ENCODE assay signal across 8 cellular contexts in genomic region chr11:57530596-57531507, GRCh38. TPM values are rescaled to one million over a fixed set of nuclear protein-coding genes. Genes with fewer than 3 reads are reported as not detected.
DNase-seq lines count a peak whose midpoint lies in the region; ATAC-seq and TF ChIP-seq lines count a peak whose summit lies in the region.

A gene with protein sequence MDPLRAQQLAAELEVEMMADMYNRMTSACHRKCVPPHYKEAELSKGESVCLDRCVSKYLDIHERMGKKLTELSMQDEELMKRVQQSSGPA (minus strand): TSS chr11:57530754. CDS start chr11:57530189, 565 bp downstream.

- peak within 1 kb of the TSS; percentile 81 for H3K4me3 ChIP-seq in GM08714 (ENCODE audit: low read length)
- peak within 1 kb of the TSS; percentile 80 for H3K4me3 ChIP-seq in suprapubic skin

- H3K27ac ChIP-seq in suprapubic skin = peak within 1 kb of the TSS; percentile 76

- TF ChIP-seq POLR2A in suprapubic skin (IDR thresholded peaks at IDR 0.05) = no peak

- no peak for TF ChIP-seq EP300 in suprapubic skin (IDR thresholded peaks at IDR 0.05)

- peak; percentile 98 for ATAC-seq in HG02610 (IDR thresholded peaks at IDR 0.05; ENCODE audit: unreplicated experiment)
- ATAC-seq in activated naive CD4-positive, alpha-beta T cell treated with anti-CD3 and anti-CD28 coated beads, Interleukin-2, amount 50 U/mL, for 72 hours = peak; percentile 88 to 97

- peak within 1 kb of the TSS; percentile 94 to 98 for H3K27ac Mint-ChIP-seq in activated naive CD4-positive, alpha-beta T cell treated with anti-CD3 and anti-CD28 coated beads, Interleukin-2, amount 50 U/mL, for 72 hours

- WGBS in suprapubic skin = 1% methylated on average over 24 of the region's 49 CpGs

- H3K9me3 Mint-ChIP-seq in activated naive CD4-positive, alpha-beta T cell treated with anti-CD3 and anti-CD28 coated beads, Interleukin-2, amount 50 U/mL, for 72 hours = no peaks in the 10 kb centered on the region

- no peak for TF ChIP-seq CTCF in suprapubic skin (IDR thresholded peaks at IDR 0.05)

- DNase-seq in NCI-H1092 treated with DMSO at 0.1 percent for 48 hours (lab: John Stamatoyannopoulos, UW) = peak; percentile 100
- peak; percentile 99 for DNase-seq in SKM-1 (lab: John Stamatoyannopoulos, UW; ENCODE audit: unreplicated experiment)
- peak; percentile 85 to 87 for DNase-seq in activated naive CD4-positive, alpha-beta T cell treated with anti-CD3 and anti-CD28 coated beads, Interleukin-2, amount 50 U/mL, for 72 hours (ENCODE audit: low spot score in 2 of 2)
- peak; percentile 97 for DNase-seq in globus pallidus (ENCODE audit: low spot score)
- peak; percentile 44 to 99 (median 94) for DNase-seq in nucleus accumbens (lab: John Stamatoyannopoulos, UW)
- DNase-seq in suprapubic skin (ENCODE audit: low spot score in 2 of 2) = peak; percentile 97 to 98

- H3K4me1 ChIP-seq in suprapubic skin = peaks cover 20% of the 10 kb centered on the region

- H3K36me3 Mint-ChIP-seq in activated naive CD4-positive, alpha-beta T cell treated with anti-CD3 and anti-CD28 coated beads, Interleukin-2, amount 50 U/mL, for 72 hours = peaks cover 15 to 21% of the 10 kb centered on the region in 2 donors

- no peaks in the 10 kb centered on the region for H3K9me3 ChIP-seq in suprapubic skin

- H3K27me3 ChIP-seq in suprapubic skin = no peaks in the 10 kb centered on the region

- peaks cover 4% of the 10 kb centered on the region for H3K36me3 ChIP-seq in suprapubic skin

RNA-seq across cellular contexts. Expression of the gene that starts here (rescaled TPM):
- 10 to 100 TPM; 86.8 to 90.1 TPM for total RNA-seq in activated naive CD4-positive, alpha-beta T cell treated with anti-CD3 and anti-CD28 coated beads, Interleukin-2, amount 50 U/mL, for 72 hours
- 10 to 100 TPM; 26.2 to 43.0 (median 40.1) TPM for total RNA-seq in suprapubic skin

Comparison
In these comparisons a context has a peak if more than half of its experiments do, and no peak if none do; other contexts are left out.
1. Peak in every context shown above with its lines: DNase-seq, ATAC-seq, H3K4me3 ChIP-seq and H3K27ac ChIP-seq.